ENCODE assay signal across 13 cellular contexts in genomic region chr13:95221991-95222732, GRCh38.
A peak's percentile ranks its signal among the peaks of the same experiment; 100 is the strongest.
DNase-seq lines count a peak whose midpoint lies in the region; ATAC-seq and TF ChIP-seq lines count a peak whose summit lies in the region.
"Had no signal": no experiment of that assay in that cellular context is flagged by ENCODE, and none has a peak within 500 bp of the region (broad histone marks: within the 10 kb centered on the region; RNA-seq: fewer than 3 reads in every experiment).

No MANE protein-coding gene starts in this region.

- H3K9me3 ChIP-seq in transverse colon (no peaks in the 10 kb centered on the region), esophagus squamous epithelium (no peaks in the 10 kb centered on the region)

- TF ChIP-seq CTCF in transverse colon (IDR thresholded peaks at IDR 0.05) (no peak), esophagus squamous epithelium (IDR thresholded peaks at IDR 0.05) (no peak)

- DNase-seq in NCI-H748 (lab: John Stamatoyannopoulos, UW; ENCODE audit: unreplicated experiment) (peak; percentile 15), NCI-H748 treated with DMSO at 0.1 percent for 48 hours (lab: John Stamatoyannopoulos, UW) (no peak), transverse colon (peak; percentile 32), esophagus squamous epithelium (lab: John Stamatoyannopoulos, UW) (no peak), LoVo (ENCODE audit: low spot score) (no peak)
- no peak for DNase-seq in activated effector memory CD4-positive, alpha-beta T cell treated with anti-CD3 and anti-CD28 coated beads, Interleukin-2, amount 50 U/mL, for 16 hours
- DNase-seq: 8988T; activated CD8-positive, alpha-beta memory T cell treated with anti-CD3 and anti-CD28 coated beads, Interleukin-2, amount 50 U/mL, for 4 hours; effector memory CD4-positive, alpha-beta T cell; Karpas-422; NCI-H2227 treated with DMSO at 0.1 percent for 48 hours had no signal

- in situ Hi-C loops in transverse colon (cut with MboI; ENCODE audit: low pct_ligation_motif_present in 1 of 4, low pct_unique_long_range_greater_than_20kb in 1 of 4, low sequenced_read_pairs in 3 of 4), result no loop called here

- H3K27ac ChIP-seq in transverse colon, result peak overlapping the region in 3 of 4 donors; percentile 30 to 41 (median 33)
- no peak overlapping the region for H3K27ac ChIP-seq in esophagus squamous epithelium

- H3K27me3 ChIP-seq in transverse colon, result no peaks in the 10 kb centered on the region
- no peaks in the 10 kb centered on the region for H3K27me3 ChIP-seq in esophagus squamous epithelium

- no peak for TF ChIP-seq POLR2A in transverse colon (IDR thresholded peaks at IDR 0.05)
- TF ChIP-seq POLR2A in esophagus squamous epithelium (IDR thresholded peaks at IDR 0.05), result no peak

- H3K36me3 ChIP-seq in transverse colon (no peaks in the 10 kb centered on the region), esophagus squamous epithelium (no peaks in the 10 kb centered on the region)

- WGBS in transverse colon (ENCODE audit: low coverage in 1 of 2), 2 donors, result 59% methylated on average over 8 of the region's 8 CpGs; no CpG with 5 or more reads in 1 of the 2 donors
- WGBS in esophagus squamous epithelium, 2 donors, result 73 to 89% methylated on average over 5 to 6 of the region's 8 CpGs

- intact Hi-C loops in transverse colon (cut with DNase I; ENCODE audit: low total_unique reads), result no loop called here
- intact Hi-C loops in esophagus squamous epithelium (cut with DNase I), result no loop called here

- ATAC-seq in HG02623 (IDR thresholded peaks at IDR 0.05; ENCODE audit: unreplicated experiment), result peak; percentile 20
- peak; percentile 34 for ATAC-seq in HG03520 (IDR thresholded peaks at IDR 0.05; ENCODE audit: unreplicated experiment)

- H3K4me3 ChIP-seq in transverse colon (no peak overlapping the region), esophagus squamous epithelium (no peak overlapping the region)

- H3K4me1 ChIP-seq in transverse colon (peaks cover 6 to 33% (median 12%) of the 10 kb centered on the region in 4 donors), esophagus squamous epithelium (peaks cover 0 to 19% (median 7%) of the 10 kb centered on the region in 3 donors)

- TF ChIP-seq EP300 in transverse colon (IDR thresholded peaks at IDR 0.05; ENCODE audit: low read depth), result no peak

Comparison
In these comparisons a context has a peak if more than half of its experiments do, and no peak if none do; other contexts are left out.
1. DNase-seq: peak in NCI-H748 (single experiment) and transverse colon (single experiment); none in NCI-H748 treated with DMSO at 0.1 percent for 48 hours (single experiment), esophagus squamous epithelium (single experiment), LoVo (single experiment) and activated effector memory CD4-positive, alpha-beta T cell treated with anti-CD3 and anti-CD28 coated beads, Interleukin-2, amount 50 U/mL, for 16 hours (single experiment).
2. H3K27ac ChIP-seq: peak in transverse colon (3 of 4); none in esophagus squamous epithelium (0 of 4).